Comparison of ENCODE assay signal across 21 cellular contexts in the genomic region with DNA sequence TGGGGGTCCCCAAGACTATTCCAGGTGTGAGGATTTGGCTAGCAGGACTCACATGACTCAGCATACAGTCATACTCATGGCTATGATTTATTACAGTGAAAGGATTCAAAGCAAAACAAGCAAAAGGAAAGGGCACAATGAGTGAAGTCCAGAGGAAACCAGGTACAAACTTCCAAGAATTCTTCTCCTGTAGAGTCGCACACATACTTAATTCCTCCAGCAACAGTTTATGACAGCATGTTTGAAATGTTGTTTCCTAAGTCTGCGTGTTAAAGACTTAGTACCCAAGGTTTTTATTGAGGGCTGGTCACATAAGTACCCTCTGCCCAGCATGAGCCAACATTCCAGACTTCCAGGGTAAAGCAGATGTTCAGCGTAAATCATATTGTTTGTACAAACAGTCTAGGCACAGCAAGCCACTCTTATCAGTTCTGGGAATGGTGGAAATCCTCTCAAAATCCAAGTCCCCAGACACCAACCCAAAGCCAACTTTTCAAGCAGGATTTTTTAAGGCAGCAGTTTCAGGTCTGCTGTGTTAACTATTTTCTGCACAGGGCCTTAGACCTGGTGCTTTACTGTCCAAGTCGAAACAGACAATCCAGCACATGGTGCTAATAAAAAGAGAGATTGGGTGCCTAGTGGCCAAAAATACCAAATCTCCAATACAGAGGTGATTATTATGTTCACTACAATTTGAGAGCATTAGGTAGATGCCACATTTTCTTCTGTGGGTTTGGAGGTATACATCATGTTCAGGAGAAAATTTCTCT. TPM values are rescaled to one million over a fixed set of nuclear protein-coding genes. Genes with fewer than 3 reads are reported as not detected.
DNase-seq lines count a peak whose midpoint lies in the region; ATAC-seq and TF ChIP-seq lines count a peak whose summit lies in the region.
"Had no signal": no experiment of that assay in that cellular context is flagged by ENCODE, and none has a peak within 500 bp of the region (broad histone marks: within the 10 kb centered on the region; RNA-seq: fewer than 3 reads in every experiment).

No MANE protein-coding gene starts in this region.

- TF ChIP-seq CTCF in mammary epithelial cell (conservative IDR thresholded peaks at IDR 0.05 in 1 of 2, IDR thresholded peaks at IDR 0.05 in 1 of 2; ENCODE audit: extremely low read depth in 1 of 2, insufficient read depth in 1 of 2, low read depth in 1 of 2, low read length in 2 of 2) (no peak), mucosa of descending colon (IDR thresholded peaks at IDR 0.05) (no peak), endothelial cell (IDR thresholded peaks at IDR 0.05; ENCODE audit: unreplicated experiment) (no peak)

- CTCF ChIA-PET in mammary epithelial cell (lab: Charles Lee; ENCODE audit: low non-redundant PET) (no interaction called here), T-cell (lab: Charles Lee) (interaction anchor here in 1 of 2 donors (0.5 kb wide), 1 partner anchor 13 kb away, joined by 3 read pairs; no protein-coding TSS in a partner anchor)

- BruUV-seq in mammary epithelial cell (replicated peaks; lab: Mats Ljungman, UMichigan) = no TSS peak

- peak overlapping the region; percentile 22 for H2AFZ ChIP-seq in mammary epithelial cell (ENCODE audit: low read depth, low read length)

- H3K9ac ChIP-seq in mammary epithelial cell (ENCODE audit: insufficient read depth, low read length) = no peak overlapping the region
- H3K9ac ChIP-seq: BLaER1 had no signal

- H3K36me3 Mint-ChIP-seq in T-cell (no peaks in the 10 kb centered on the region), endothelial cell (ENCODE audit: low read depth, unreplicated experiment) (no peaks in the 10 kb centered on the region)
- H3K36me3 Mint-ChIP-seq: activated CD4-positive, alpha-beta memory T cell treated with anti-CD3 and anti-CD28 coated beads for 36 hours; naive B cell had no signal

- H3K27ac ChIP-seq in mammary epithelial cell (ENCODE audit: insufficient read depth, low read depth, low read length) = peak overlapping the region; percentile 54
- H3K27ac ChIP-seq: BLaER1, gastrocnemius medialis, HL-60 had no signal

- no peak overlapping the region for H3K27ac Mint-ChIP-seq in T-cell
- no peak overlapping the region for H3K27ac Mint-ChIP-seq in endothelial cell (ENCODE audit: unreplicated experiment)
- H3K27ac Mint-ChIP-seq: activated CD4-positive, alpha-beta memory T cell treated with anti-CD3 and anti-CD28 coated beads for 36 hours; activated T-helper 1 cell treated with anti-CD3 and anti-CD28 coated beads, Interleukin-12 subunit alpha, Interleukin-12 subunit beta, Interleukin-2, Interleukin-4 antibody, amounts not matched to agents 30 ng/mL and 10 ng/mL and 1 ng/mL, durations not matched to agents 14 hours and 24 hours and 36 hours; naive B cell had no signal

- peak overlapping the region; percentile 40 for H3K4me2 ChIP-seq in mammary epithelial cell (ENCODE audit: insufficient read depth, low read depth, low read length)
- H3K4me2 ChIP-seq: BLaER1 had no signal

- 80% methylated on average over 4 of the region's 4 CpGs for WGBS in mammary epithelial cell (ENCODE audit: low coverage, missing lambda C conversion rate)

- H3K36me3 ChIP-seq in mammary epithelial cell (ENCODE audit: insufficient read depth, low read length) (no peaks in the 10 kb centered on the region), mucosa of descending colon (ENCODE audit: low read depth) (no peaks in the 10 kb centered on the region)
- H3K36me3 ChIP-seq: BLaER1, gastrocnemius medialis had no signal

- ATAC-seq in mucosa of descending colon (peak; percentile 38), Right ventricle myocardium superior (ENCODE audit: poor library complexity) (no peak), T-cell (replicated peaks in 1 of 4) (no peak), GM21528 (IDR thresholded peaks at IDR 0.05; ENCODE audit: low FRiP score, unreplicated experiment) (no peak)
- ATAC-seq: gastrocnemius medialis had no signal

- H4K20me1 ChIP-seq in mammary epithelial cell (ENCODE audit: insufficient read depth, low read length) = no peaks in the 10 kb centered on the region
- H4K20me1 ChIP-seq: BLaER1 had no signal

- no peaks in the 10 kb centered on the region for H3K9me3 Mint-ChIP-seq in T-cell
- H3K9me3 Mint-ChIP-seq in endothelial cell (ENCODE audit: unreplicated experiment) = no peaks in the 10 kb centered on the region
- H3K9me3 Mint-ChIP-seq: activated CD4-positive, alpha-beta memory T cell treated with anti-CD3 and anti-CD28 coated beads for 36 hours; activated T-helper 1 cell treated with anti-CD3 and anti-CD28 coated beads, Interleukin-12 subunit alpha, Interleukin-12 subunit beta, Interleukin-2, Interleukin-4 antibody, amounts not matched to agents 30 ng/mL and 10 ng/mL and 1 ng/mL, durations not matched to agents 14 hours and 24 hours and 36 hours had no signal

- H3K9me3 ChIP-seq in mammary epithelial cell (replicated peaks; ENCODE audit: insufficient read depth, low read length) (no peaks in the 10 kb centered on the region), mucosa of descending colon (no peaks in the 10 kb centered on the region)
- H3K9me3 ChIP-seq: gastrocnemius medialis had no signal

- dilution Hi-C loops in mammary epithelial cell (cut with HindIII; ENCODE audit: low sequenced_read_pairs) = no loop called here

- POLR2A ChIA-PET in T-cell (lab: Charles Lee) = no interaction called here

- DNase-seq in ELR (ENCODE audit: low read depth) (peak; percentile 68), NCI-H510A (lab: John Stamatoyannopoulos, UW) (peak; percentile 7), mammary epithelial cell (peak; percentile 82), mucosa of descending colon (no peak), Right ventricle myocardium superior (no peak), T-cell (no peak), endothelial cell (ENCODE audit: low spot score) (no peak)
- DNase-seq: activated CD4-positive, alpha-beta memory T cell treated with anti-CD3 and anti-CD28 coated beads for 36 hours; gastrocnemius medialis; GOT3; islet precursor cell; MV-4-11; naive B cell; NCI-H2227 treated with DMSO at 0.1 percent for 48 hours; retina; stimulated activated CD4-positive, alpha-beta T cell treated with anti-CD3 and anti-CD28 coated beads, Interleukin-4, amount 100 ng/mL, for 4 hours; stimulated activated naive CD4-positive, alpha-beta T cell had no signal

- H3K4me1 Mint-ChIP-seq in T-cell (peaks cover 0 to 2% (median 0%) of the 10 kb centered on the region in 3 donors), endothelial cell (ENCODE audit: unreplicated experiment) (peaks cover 2% of the 10 kb centered on the region)
- H3K4me1 Mint-ChIP-seq: naive B cell had no signal

- peaks cover 9 to 15% of the 10 kb centered on the region in 2 donors for H3K27me3 Mint-ChIP-seq in T-cell
- H3K27me3 Mint-ChIP-seq in endothelial cell (ENCODE audit: unreplicated experiment) = no peaks in the 10 kb centered on the region

- H3K4me3 ChIP-seq in mammary epithelial cell (replicated peaks in 1 of 3; ENCODE audit: insufficient read depth in 1 of 3, low read depth in 2 of 3, low read length in 3 of 3) (no peak overlapping the region), mucosa of descending colon (no peak overlapping the region)
- H3K4me3 ChIP-seq: BLaER1, gastrocnemius medialis had no signal

- H3K27me3 ChIP-seq in mammary epithelial cell (ENCODE audit: insufficient read depth, low read length) = no peaks in the 10 kb centered on the region
- H3K27me3 ChIP-seq: BLaER1 had no signal

- H3K79me2 ChIP-seq in mammary epithelial cell (ENCODE audit: insufficient read depth, low read length) = no peaks in the 10 kb centered on the region

- H3K4me3 Mint-ChIP-seq in T-cell = no peak overlapping the region
- H3K4me3 Mint-ChIP-seq in endothelial cell (ENCODE audit: unreplicated experiment) = no peak overlapping the region
- H3K4me3 Mint-ChIP-seq: activated CD4-positive, alpha-beta memory T cell treated with anti-CD3 and anti-CD28 coated beads for 36 hours; activated T-helper 1 cell treated with anti-CD3 and anti-CD28 coated beads, Interleukin-12 subunit alpha, Interleukin-12 subunit beta, Interleukin-2, Interleukin-4 antibody, amounts not matched to agents 30 ng/mL and 10 ng/mL and 1 ng/mL, durations not matched to agents 14 hours and 24 hours and 36 hours; naive B cell had no signal

- intact Hi-C loops in mammary epithelial cell (cut with micrococcal nuclease) = no loop called here
- intact Hi-C loops in mucosa of descending colon (cut with DNase I, micrococcal nuclease) = no loop called here
- intact Hi-C loops in Right ventricle myocardium superior (cut with DNase I) = no loop called here

- in situ Hi-C loops in mammary epithelial cell (cut with MboI; ENCODE audit: low sequenced_read_pairs in 2 of 2) = no loop called here

- H3K4me1 ChIP-seq in mammary epithelial cell (ENCODE audit: insufficient read depth, low read length) (peaks cover 18% of the 10 kb centered on the region), mucosa of descending colon (ENCODE audit: low read depth) (no peaks in the 10 kb centered on the region)
- H3K4me1 ChIP-seq: BLaER1, gastrocnemius medialis had no signal

RNA-seq across cellular contexts. Expression of gene RICTOR, which starts 18.6 kb away (rescaled TPM):
- total RNA-seq in mammary epithelial cell (10 to 100 TPM; 28.6 to 34.8 TPM), mucosa of descending colon (10 to 100 TPM; 24.3 to 41.9 (median 36.5) TPM), Right ventricle myocardium superior (25.6 TPM), T-cell (10 to 100 TPM; 68.5 to 85.8 (median 74.8) TPM), endothelial cell (ENCODE audit: unreplicated experiment) (35.3 TPM)
- 7.1 TPM for polyA plus RNA-seq in mammary epithelial cell
- polyA minus RNA-seq in mammary epithelial cell = 43.2 TPM

Comparison
In these comparisons a context has a peak if more than half of its experiments do, and no peak if none do; other contexts are left out.
1. DNase-seq: peak in ELR (single experiment), NCI-H510A (single experiment) and mammary epithelial cell (single experiment); none in mucosa of descending colon (0 of 3), Right ventricle myocardium superior (single experiment), T-cell (0 of 34) and endothelial cell (single experiment).